In the genomic region with DNA sequence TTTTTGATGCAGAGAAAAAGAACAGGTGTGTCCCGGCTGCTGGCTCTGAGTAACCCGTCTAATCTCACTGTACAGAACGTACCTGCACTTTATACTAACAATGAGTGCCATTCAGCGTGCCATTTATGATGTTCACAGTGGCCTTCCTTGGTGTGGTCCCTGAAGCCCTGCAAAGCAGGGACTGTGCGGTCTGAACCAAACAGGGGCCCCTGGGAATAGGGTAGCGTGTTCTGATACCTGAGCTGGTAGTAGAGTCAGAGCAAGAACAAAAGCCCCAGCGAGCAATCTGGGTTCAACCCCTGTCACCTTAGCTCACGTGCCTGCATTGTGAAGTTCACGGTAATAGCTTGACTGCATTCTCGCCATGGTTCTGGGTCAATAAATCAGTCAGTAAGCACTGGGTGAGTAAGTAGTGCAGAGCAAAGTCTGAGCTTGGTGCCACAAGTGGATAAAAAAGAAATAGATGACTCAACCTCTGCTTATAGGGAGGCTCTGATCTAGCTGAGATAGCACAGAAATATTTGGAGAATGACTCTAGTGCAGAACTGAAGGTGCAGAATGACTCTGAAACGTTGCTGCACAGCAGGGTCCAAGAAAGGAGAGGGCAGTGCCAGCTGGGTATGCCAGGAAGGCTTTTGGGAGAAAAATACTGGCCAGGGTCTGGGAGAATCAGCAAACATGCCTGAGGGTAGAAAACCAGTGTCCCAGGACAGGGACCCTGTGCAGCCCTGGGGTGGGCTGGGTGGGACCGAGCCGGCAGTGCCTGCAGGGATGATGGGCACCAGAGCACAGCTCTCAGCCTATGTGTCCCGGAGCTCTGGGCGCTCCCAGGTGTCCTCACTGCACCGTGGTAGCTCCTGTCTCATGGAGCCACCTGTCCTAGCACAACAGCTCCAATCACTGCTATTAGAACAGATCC, we compare ENCODE assay signal across 10 cellular contexts.
DNase-seq lines count a peak whose midpoint lies in the region; ATAC-seq and TF ChIP-seq lines count a peak whose summit lies in the region.
"Had no signal": no experiment of that assay in that cellular context is flagged by ENCODE, and none has a peak within 500 bp of the region (broad histone marks: within the 10 kb centered on the region; RNA-seq: fewer than 3 reads in every experiment).

No MANE protein-coding gene starts in this region.

- no peak for TF ChIP-seq EP300 in gastroesophageal sphincter (IDR thresholded peaks at IDR 0.05)

- peaks cover 0 to 2% of the 10 kb centered on the region in 2 donors for H3K4me1 Mint-ChIP-seq in immature natural killer cell

- H3K9me3 ChIP-seq in gastroesophageal sphincter, result no peaks in the 10 kb centered on the region
- no peaks in the 10 kb centered on the region for H3K9me3 ChIP-seq in WERI-Rb-1 (ENCODE audit: severe bottlenecking)
- H3K9me3 ChIP-seq in tibial artery, result no peaks in the 10 kb centered on the region
- H3K9me3 ChIP-seq: ascending aorta had no signal

- H3K4me1 ChIP-seq in gastroesophageal sphincter, result peaks cover 0 to 4% (median 0%) of the 10 kb centered on the region in 3 donors
- H3K4me1 ChIP-seq in tibial artery, result peaks cover 0 to 19% (median 7%) of the 10 kb centered on the region in 4 donors

- TF ChIP-seq POLR2A in gastroesophageal sphincter (IDR thresholded peaks at IDR 0.05), result no peak

- ATAC-seq in GM21737 (IDR thresholded peaks at IDR 0.05; ENCODE audit: unreplicated experiment) (peak; percentile 53), gastroesophageal sphincter (peak; percentile 44)

- 70 to 74% methylated on average over 7 to 11 of the region's 16 CpGs for WGBS in gastroesophageal sphincter (ENCODE audit: low coverage in 1 of 2), 2 donors

- H3K27me3 Mint-ChIP-seq in immature natural killer cell (ENCODE audit: low read depth in 3 of 3), result peaks cover 1 to 7% (median 6%) of the 10 kb centered on the region in 3 donors

- peak; percentile 70 for DNase-seq in COLO668 (lab: John Stamatoyannopoulos, UW; ENCODE audit: unreplicated experiment)
- DNase-seq in NCI-H774 (lab: John Stamatoyannopoulos, UW), result peak; percentile 58
- peak; percentile 56 for DNase-seq in ureter (ENCODE audit: low spot score)
- DNase-seq in immature natural killer cell, result no peak
- DNase-seq in WERI-Rb-1, result no peak
- no peak for DNase-seq in tibial artery

- H3K27ac Mint-ChIP-seq in immature natural killer cell, result no peak overlapping the region

- no peak overlapping the region for H3K4me3 Mint-ChIP-seq in immature natural killer cell

- H3K27me3 ChIP-seq in gastroesophageal sphincter, result no peaks in the 10 kb centered on the region
- no peaks in the 10 kb centered on the region for H3K27me3 ChIP-seq in WERI-Rb-1 (ENCODE audit: insufficient read depth, low read depth, severe bottlenecking)
- no peaks in the 10 kb centered on the region for H3K27me3 ChIP-seq in tibial artery
- H3K27me3 ChIP-seq: ascending aorta had no signal

- H3K9me3 Mint-ChIP-seq in immature natural killer cell, result no peaks in the 10 kb centered on the region

- H3K27ac ChIP-seq in gastroesophageal sphincter, result no peak overlapping the region
- no peak overlapping the region for H3K27ac ChIP-seq in WERI-Rb-1
- no peak overlapping the region for H3K27ac ChIP-seq in tibial artery
- H3K27ac ChIP-seq: HL-60 had no signal

- H3K36me3 ChIP-seq in gastroesophageal sphincter (no peaks in the 10 kb centered on the region), WERI-Rb-1 (no peaks in the 10 kb centered on the region), tibial artery (no peaks in the 10 kb centered on the region)
- H3K36me3 ChIP-seq: ascending aorta had no signal

- H3K4me3 ChIP-seq in gastroesophageal sphincter (no peak overlapping the region), WERI-Rb-1 (ENCODE audit: low read depth, low read length) (no peak overlapping the region), tibial artery (no peak overlapping the region)
- H3K4me3 ChIP-seq: ascending aorta had no signal

- intact Hi-C loops in tibial artery (cut with DNase I; ENCODE audit: low total_unique reads), result no loop called here

- TF ChIP-seq CTCF in gastroesophageal sphincter (IDR thresholded peaks at IDR 0.05) (no peak), WERI-Rb-1 (IDR thresholded peaks at IDR 0.05; ENCODE audit: low read depth, low read length) (no peak), tibial artery (IDR thresholded peaks at IDR 0.05) (no peak)

- H3K36me3 Mint-ChIP-seq in immature natural killer cell, result peaks cover 0 to 3% (median 0%) of the 10 kb centered on the region in 3 donors

Comparison
In these comparisons a context has a peak if more than half of its experiments do, and no peak if none do; other contexts are left out.
1. DNase-seq: peak in COLO668 (single experiment), NCI-H774 (single experiment) and ureter (single experiment); none in immature natural killer cell (0 of 3), WERI-Rb-1 (single experiment) and tibial artery (0 of 2).